Comparison of ENCODE assay signal across 8 cellular contexts in genomic region chr1:168408531-168409242, GRCh38.
A peak's percentile ranks its signal among the peaks of the same experiment; 100 is the strongest.
DNase-seq lines count a peak whose midpoint lies in the region; ATAC-seq, FAIRE-seq and TF ChIP-seq lines count a peak whose summit lies in the region.

No MANE protein-coding gene starts in this region.

- H3K9me3 ChIP-seq in T-helper 17 cell (ENCODE audit: control insufficient read depth, low read length, poor library complexity, severe bottlenecking) (no peaks in the 10 kb centered on the region), GM12878 (replicated peaks; ENCODE audit: control insufficient read depth, insufficient read depth, low read length) (no peaks in the 10 kb centered on the region)

- ATAC-seq in left cardiac atrium (peak; percentile 34 to 69), Right ventricle myocardium superior (ENCODE audit: poor library complexity) (no peak), T-helper 17 cell (peak; percentile 92), GM12878 (peak; percentile 89), GM21786 (IDR thresholded peaks at IDR 0.05; ENCODE audit: unreplicated experiment) (no peak)

- H4K20me1 ChIP-seq in GM12878 (ENCODE audit: control insufficient read depth, insufficient read depth), result no peaks in the 10 kb centered on the region

- TF ChIP-seq EP300 in GM12878 (IDR thresholded peaks at IDR 0.05; ENCODE audit: borderline replicate concordance in 1 of 2, control insufficient read depth in 1 of 2, low read depth in 2 of 2, low read length in 2 of 2), result peak in 1 of 2 experiments; percentile 49; a peak in 1 of 4 replicates

- H3K36me3 ChIP-seq in GM12878 (ENCODE audit: control insufficient read depth in 2 of 2, insufficient read depth in 2 of 2, low read length in 1 of 2), result no peaks in the 10 kb centered on the region

- no peak overlapping the region for H3K9ac ChIP-seq in GM12878 (ENCODE audit: control insufficient read depth, insufficient read depth, low read length)

- H3K27ac ChIP-seq in GM12878 (ENCODE audit: control insufficient read depth, insufficient read depth), result no peak overlapping the region

- no peak for DNase-seq in left cardiac atrium
- no peak for DNase-seq in Right ventricle myocardium superior
- DNase-seq in T-helper 17 cell, result peak in 1 of 3 donors; percentile 13
- peak; percentile 42 for DNase-seq in GM12878 (ENCODE audit: low read depth, low spot score)
- peak; percentile 27 to 66 for DNase-seq in stimulated activated CD4-positive, alpha-beta T cell treated with anti-CD3 and anti-CD28 coated beads, Interleukin-4, amount 100 ng/mL, for 48 hours (ENCODE audit: low read depth in 2 of 2)
- DNase-seq in superior temporal gyrus (ENCODE audit: extremely low spot score), result no peak
- DNase-seq in NCI-H187 treated with DMSO at 0.1 percent for 48 hours (lab: John Stamatoyannopoulos, UW), result no peak

- H3K4me1 Mint-ChIP-seq in T-helper 17 cell, result peaks cover 21% of the 10 kb centered on the region

- RAD21 ChIA-PET in GM12878 (lab: Charles Lee; ENCODE audit: unreplicated experiment), result interaction anchor here (0.8 to 2.2 kb wide), 6 partner anchors 13 to 146 kb away, joined by 3 to 14 read pairs (median 3); no protein-coding TSS in a partner anchor

- no peak overlapping the region for H3K4me3 ChIP-seq in GM12878

- SMC1A ChIA-PET in GM12878 (lab: Charles Lee; ENCODE audit: uncharacterized antibody, unreplicated experiment), result interaction anchor here (0.6 to 6.0 kb wide), 20 partner anchors 9 to 1759 kb away, joined by 3 to 21 read pairs (median 4); no protein-coding TSS in a partner anchor

- peak overlapping the region; percentile 68 for H3K27ac Mint-ChIP-seq in T-helper 17 cell

- POLR2A ChIA-PET in GM12878 (lab: Charles Lee), result interaction anchor here (1.3 to 2.3 kb wide), 2 partner anchors 13 kb away, joined by 5 to 7 read pairs; no protein-coding TSS in a partner anchor

- CTCF ChIA-PET in GM12878 (lab: Yijun Ruan, JAX), result interaction anchor here (1.4 to 1.8 kb wide), 4 partner anchors 13 to 66 kb away, joined by 3 to 8 read pairs (median 5); no protein-coding TSS in a partner anchor

- no peak for TF ChIP-seq RAD21 in GM12878 (IDR thresholded peaks at IDR 0.05; ENCODE audit: insufficient read depth, low read depth, low read length)

- H3K79me2 ChIP-seq in GM12878 (ENCODE audit: control insufficient read depth, insufficient read depth, low read length), result no peaks in the 10 kb centered on the region

- no peak for TF ChIP-seq CTCF in GM12878 (IDR thresholded peaks at IDR 0.05 in 2 of 3, conservative IDR thresholded peaks at IDR 0.05 in 1 of 3; ENCODE audit: control insufficient read depth in 2 of 3, extremely low read depth in 1 of 3, insufficient read depth in 1 of 3, low read depth in 3 of 3, low read length in 3 of 3)

- no peak overlapping the region for H2AFZ ChIP-seq in GM12878 (ENCODE audit: control insufficient read depth, low read depth, low read length)

- H3K27me3 Mint-ChIP-seq in T-helper 17 cell, result no peaks in the 10 kb centered on the region

- no peak overlapping the region for H3K4me2 ChIP-seq in GM12878 (ENCODE audit: control insufficient read depth, insufficient read depth)

- no peaks in the 10 kb centered on the region for H3K36me3 Mint-ChIP-seq in T-helper 17 cell (ENCODE audit: low read depth)

- H3K27me3 ChIP-seq in GM12878 (replicated peaks in 1 of 2; ENCODE audit: control insufficient read depth in 2 of 2, insufficient read depth in 2 of 2, low read length in 1 of 2), result no peaks in the 10 kb centered on the region

- intact Hi-C loops in left cardiac atrium (cut with DNase I), result no loop called here
- intact Hi-C loops in Right ventricle myocardium superior (cut with DNase I), result no loop called here
- intact Hi-C loops in GM12878 (cut with micrococcal nuclease; ENCODE audit: unreplicated experiment), result no loop called here

- 51% methylated on average over 6 of the region's 6 CpGs for WGBS in GM12878 (ENCODE audit: insufficient coverage, insufficient replicate concordance, low lambda C conversion rate, missing lambda C conversion rate)

- TF ChIP-seq POLR2A in GM12878 (IDR thresholded peaks at IDR 0.05; ENCODE audit: low read depth, low read length), result no peak

- in situ Hi-C loops in GM12878 (cut with MboI), result no loop called here

- no peak for FAIRE-seq in GM12878 (lab: Jason Lieb, UNC)

- H3K4me1 ChIP-seq in GM12878 (ENCODE audit: control insufficient read depth, insufficient read depth, low read length), result no peaks in the 10 kb centered on the region

- BruUV-seq in GM12878 (replicated peaks; lab: Mats Ljungman, UMichigan), result no TSS peak

- peak overlapping the region; percentile 19 for H3K4me3 Mint-ChIP-seq in T-helper 17 cell

TF ChIP-seq in GM12878, 131 proteins besides CTCF, POLR2A, EP300 and RAD21 (continues in another document):
- TF ChIP-seq ZBTB4 (CRISPR knock-in tag; IDR thresholded peaks at IDR 0.05), result no peak
- no peak for TF ChIP-seq RAD51 (IDR thresholded peaks at IDR 0.05)
- TF ChIP-seq IKZF2 (IDR thresholded peaks at IDR 0.05), result peak; percentile 44 to 49; a peak in 1 of 4 replicates
- TF ChIP-seq DPF2 (IDR thresholded peaks at IDR 0.05), result peak; percentile 72
- TF ChIP-seq SMARCA5 (IDR thresholded peaks at IDR 0.05), result no peak
- TF ChIP-seq BMI1 (IDR thresholded peaks at IDR 0.05; ENCODE audit: borderline replicate concordance), result no peak
- TF ChIP-seq JUND (IDR thresholded peaks at IDR 0.05; ENCODE audit: low read depth, low read length), result peak; percentile 56; the same call in 1 of the 2 replicates
- TF ChIP-seq ZBTB40 (IDR thresholded peaks at IDR 0.05; ENCODE audit: borderline replicate concordance), result peak; percentile 93
- peak; percentile 54 for TF ChIP-seq NR2F1 (conservative IDR thresholded peaks at IDR 0.05)
- TF ChIP-seq ZNF24 (IDR thresholded peaks at IDR 0.05), result no peak
- TF ChIP-seq ATF7 (IDR thresholded peaks at IDR 0.05; ENCODE audit: low read depth), result peak; percentile 69
- no peak for TF ChIP-seq ZBED1 (IDR thresholded peaks at IDR 0.05; ENCODE audit: borderline replicate concordance)
- peak; percentile 41; the same call in 1 of the 2 replicates for TF ChIP-seq BCL11A (IDR thresholded peaks at IDR 0.05; ENCODE audit: low read depth, low read length)
- no peak for TF ChIP-seq KAT2A (conservative IDR thresholded peaks at IDR 0.05; ENCODE audit: control insufficient read depth, low read depth, low read length)
- peak; percentile 78 for TF ChIP-seq MTA2 (IDR thresholded peaks at IDR 0.05; ENCODE audit: low read depth)

Comparison
In these comparisons a context has a peak if more than half of its experiments do, and no peak if none do; other contexts are left out.
1. ATAC-seq: peak in left cardiac atrium (2 of 2), T-helper 17 cell (single experiment) and GM12878 (single experiment); none in Right ventricle myocardium superior (single experiment) and GM21786 (single experiment).
2. DNase-seq: peak in GM12878 (single experiment) and stimulated activated CD4-positive, alpha-beta T cell treated with anti-CD3 and anti-CD28 coated beads, Interleukin-4, amount 100 ng/mL, for 48 hours (2 of 2); none in left cardiac atrium (single experiment), Right ventricle myocardium superior (single experiment), superior temporal gyrus (single experiment) and NCI-H187 treated with DMSO at 0.1 percent for 48 hours (single experiment).